ENCODE assay signal across 10 cellular contexts in the genomic region with DNA sequence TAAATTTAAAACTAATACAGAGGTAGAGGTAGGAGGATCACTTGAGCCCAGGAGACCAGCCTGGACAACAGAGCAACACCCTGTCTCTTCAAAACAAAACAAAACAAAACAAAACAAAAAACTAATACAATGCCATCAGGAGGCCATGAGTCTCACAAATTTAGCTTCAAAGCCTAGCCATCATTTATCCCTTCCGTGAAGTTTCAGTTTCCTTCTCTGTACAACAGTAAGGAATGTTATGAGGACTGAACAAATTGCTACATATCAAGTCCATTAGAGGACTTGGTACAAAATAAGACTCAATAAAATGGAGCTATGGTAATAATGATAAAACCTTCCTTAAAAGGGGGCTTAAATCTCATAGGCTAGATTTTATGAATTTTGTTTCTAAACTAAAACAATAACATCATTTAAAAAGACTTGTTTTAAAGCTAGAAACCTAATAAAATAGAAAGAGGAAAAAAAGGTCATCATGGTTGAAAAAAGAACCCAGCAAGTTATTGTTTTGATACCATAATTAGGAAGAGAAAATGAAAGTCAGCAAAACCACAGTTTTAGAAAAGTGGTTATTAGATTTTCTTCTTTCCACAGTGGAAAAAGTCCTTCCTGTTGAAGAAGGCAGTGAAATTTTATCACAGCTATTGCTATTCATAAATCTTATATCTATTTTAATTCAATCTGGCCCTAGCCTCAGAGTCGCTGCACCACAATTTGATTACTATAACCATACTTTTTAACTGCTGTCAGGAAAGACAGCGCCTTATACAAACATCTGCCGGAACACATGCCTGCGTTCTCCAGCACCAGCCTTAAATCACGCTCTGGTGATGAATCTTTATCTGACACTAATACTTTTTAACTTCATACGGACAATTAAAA.
DNase-seq lines count a peak whose midpoint lies in the region; ATAC-seq and TF ChIP-seq lines count a peak whose summit lies in the region.
"Had no signal": no experiment of that assay in that cellular context is flagged by ENCODE, and none has a peak within 500 bp of the region (broad histone marks: within the 10 kb centered on the region; RNA-seq: fewer than 3 reads in every experiment).

No MANE protein-coding gene starts in this region.

- no TSS peak for BruUV-seq in PC-9 (replicated peaks; lab: Mats Ljungman, UMichigan)

- POLR2A ChIA-PET in PC-9 (lab: Charles Lee; ENCODE audit: unreplicated experiment) = interaction anchor here (0.7 kb wide), 3 partner anchors 15 to 288 kb away, joined by 5 to 6 read pairs (median 5); no protein-coding TSS in a partner anchor

- H3K79me2 ChIP-seq in PC-9 (ENCODE audit: low read depth) = 0 out of 2 replicates have a peak, but pooled peaks cover 26% of the 10 kb centered on the region

- no peak overlapping the region for H3K9ac ChIP-seq in SK-N-MC (ENCODE audit: insufficient read length)
- H3K9ac ChIP-seq in subcutaneous abdominal adipose tissue (ENCODE audit: low read length in 5 of 5) = peak overlapping the region in 4 of 5 donors; percentile 17 to 66 (median 36)

- H3K27me3 Mint-ChIP-seq in activated T-cell treated with anti-CD3 and anti-CD28 coated beads, Interleukin-2, amount 50 U/mL, for 72 hours (ENCODE audit: low read depth) = no peaks in the 10 kb centered on the region

- no peak overlapping the region for H2AFZ ChIP-seq in PC-9

- intact Hi-C loops in PC-9 (cut with micrococcal nuclease; ENCODE audit: unreplicated experiment) = no loop called here

- H3K9me3 Mint-ChIP-seq in activated T-cell treated with anti-CD3 and anti-CD28 coated beads, Interleukin-2, amount 50 U/mL, for 72 hours = no peaks in the 10 kb centered on the region

- no peaks in the 10 kb centered on the region for H4K20me1 ChIP-seq in PC-9 (ENCODE audit: insufficient read depth)

- H3K4me1 Mint-ChIP-seq in activated T-cell treated with anti-CD3 and anti-CD28 coated beads, Interleukin-2, amount 50 U/mL, for 72 hours (ENCODE audit: low read depth) = peaks cover 87% of the 10 kb centered on the region

- H3K9me2 ChIP-seq in PC-9 (ENCODE audit: insufficient read depth) = no peaks in the 10 kb centered on the region

- H3F3A ChIP-seq in PC-9 (ENCODE audit: insufficient read depth, low read depth) = peaks cover 15% of the 10 kb centered on the region

- H3K27me3 ChIP-seq in subcutaneous abdominal adipose tissue (ENCODE audit: control insufficient read depth in 5 of 5, insufficient read depth in 4 of 5, low read length in 5 of 5) (no peaks in the 10 kb centered on the region), PC-9 (ENCODE audit: insufficient read depth, low read depth) (no peaks in the 10 kb centered on the region), SJCRH30 (no peaks in the 10 kb centered on the region)

- CTCF ChIA-PET in PC-9 (lab: Charles Lee) = no interaction called here

- H3K9me3 ChIP-seq in SK-N-MC (ENCODE audit: low read depth, low read length) (no peaks in the 10 kb centered on the region), subcutaneous abdominal adipose tissue (ENCODE audit: control insufficient read depth in 5 of 5, low read length in 5 of 5) (no peaks in the 10 kb centered on the region), PC-9 (ENCODE audit: insufficient read depth, low read depth) (no peaks in the 10 kb centered on the region), SJCRH30 (replicated peaks) (no peaks in the 10 kb centered on the region)

- TF ChIP-seq CTCF in fibroblast of pulmonary artery (IDR thresholded peaks at IDR 0.05; ENCODE audit: low read length, missing control alignments) (no peak), PC-9 (conservative IDR thresholded peaks at IDR 0.05) (no peak)

- H3K27ac ChIP-seq in SK-N-MC = peak overlapping the region; percentile 67
- peak overlapping the region; percentile 65 for H3K27ac ChIP-seq in subcutaneous abdominal adipose tissue (ENCODE audit: low read depth, low read length)
- H3K27ac ChIP-seq in PC-9 = no peak overlapping the region
- H3K27ac ChIP-seq in SJCRH30 = no peak overlapping the region
- H3K27ac ChIP-seq: C4-2B had no signal

- peak overlapping the region; percentile 63 to 75 for H3K4me3 Mint-ChIP-seq in activated T-cell treated with anti-CD3 and anti-CD28 coated beads, Interleukin-2, amount 50 U/mL, for 72 hours

- H3K4me2 ChIP-seq in PC-9 = no peak overlapping the region

- ATAC-seq in activated T-cell treated with anti-CD3 and anti-CD28 coated beads, Interleukin-2, amount 50 U/mL, for 72 hours (replicated peaks in 1 of 2) = no peak

- H3K4me1 ChIP-seq in subcutaneous abdominal adipose tissue (ENCODE audit: control insufficient read depth in 5 of 5, insufficient read depth in 5 of 5, low read length in 5 of 5) = peaks cover 0 to 29% (median 17%) of the 10 kb centered on the region in 5 donors
- H3K4me1 ChIP-seq in PC-9 (replicated peaks; ENCODE audit: insufficient read depth) = peaks cover 27% of the 10 kb centered on the region
- H3K4me1 ChIP-seq in SJCRH30 = no peaks in the 10 kb centered on the region; the same call in none of the 2 replicates

- DNase-seq in activated T-cell treated with anti-CD3 and anti-CD28 coated beads, Interleukin-2, amount 50 U/mL, for 72 hours = no peak
- no peak for DNase-seq in activated T-cell treated with anti-CD3 and anti-CD28 coated beads, Interleukin-2, amount 50 U/mL, for 1 hour
- no peak for DNase-seq in SK-N-MC (ENCODE audit: low read depth, low spot score)
- DNase-seq in fibroblast of pulmonary artery (ENCODE audit: low read depth) = no peak
- no peak for DNase-seq in PC-9
- no peak for DNase-seq in SJCRH30
- no peak for DNase-seq in SIG-M5 (lab: John Stamatoyannopoulos, UW)
- DNase-seq: NCI-H2081 had no signal

- peak overlapping the region; percentile 67 for H3K27ac Mint-ChIP-seq in activated T-cell treated with anti-CD3 and anti-CD28 coated beads, Interleukin-2, amount 50 U/mL, for 72 hours

- H3K4me3 ChIP-seq in SK-N-MC (peak overlapping the region; percentile 66), fibroblast of pulmonary artery (replicated peaks; ENCODE audit: low read depth, low read length) (peak overlapping the region; percentile 35), subcutaneous abdominal adipose tissue (ENCODE audit: low read depth in 1 of 5, low read length in 5 of 5) (peak overlapping the region in 4 of 5 donors; percentile 5 to 29 (median 26)), PC-9 (no peak overlapping the region), SJCRH30 (no peak overlapping the region)

- no peaks in the 10 kb centered on the region for H3K36me3 ChIP-seq in SK-N-MC (ENCODE audit: insufficient read depth, low read length)
- H3K36me3 ChIP-seq in subcutaneous abdominal adipose tissue (ENCODE audit: control insufficient read depth in 5 of 5, insufficient read depth in 5 of 5, low read length in 5 of 5) = peaks cover 0 to 4% (median 0%) of the 10 kb centered on the region in 5 donors
- no peaks in the 10 kb centered on the region for H3K36me3 ChIP-seq in PC-9 (ENCODE audit: low read depth)
- peaks cover 8% of the 10 kb centered on the region; the same call in 1 of the 2 replicates for H3K36me3 ChIP-seq in SJCRH30

- H3K36me3 Mint-ChIP-seq in activated T-cell treated with anti-CD3 and anti-CD28 coated beads, Interleukin-2, amount 50 U/mL, for 72 hours (ENCODE audit: insufficient read depth in 2 of 2) = peaks cover 3% of the 10 kb centered on the region in 2 donors

Comparison
In these comparisons a context has a peak if more than half of its experiments do, and no peak if none do; other contexts are left out.
1. H3K27ac ChIP-seq: peak in SK-N-MC (single experiment) and subcutaneous abdominal adipose tissue (single experiment); none in PC-9 (single experiment) and SJCRH30 (single experiment).
2. H3K4me3 ChIP-seq: peak in SK-N-MC (single experiment), fibroblast of pulmonary artery (single experiment) and subcutaneous abdominal adipose tissue (4 of 5); none in PC-9 (single experiment) and SJCRH30 (single experiment).